In the genomic region with DNA sequence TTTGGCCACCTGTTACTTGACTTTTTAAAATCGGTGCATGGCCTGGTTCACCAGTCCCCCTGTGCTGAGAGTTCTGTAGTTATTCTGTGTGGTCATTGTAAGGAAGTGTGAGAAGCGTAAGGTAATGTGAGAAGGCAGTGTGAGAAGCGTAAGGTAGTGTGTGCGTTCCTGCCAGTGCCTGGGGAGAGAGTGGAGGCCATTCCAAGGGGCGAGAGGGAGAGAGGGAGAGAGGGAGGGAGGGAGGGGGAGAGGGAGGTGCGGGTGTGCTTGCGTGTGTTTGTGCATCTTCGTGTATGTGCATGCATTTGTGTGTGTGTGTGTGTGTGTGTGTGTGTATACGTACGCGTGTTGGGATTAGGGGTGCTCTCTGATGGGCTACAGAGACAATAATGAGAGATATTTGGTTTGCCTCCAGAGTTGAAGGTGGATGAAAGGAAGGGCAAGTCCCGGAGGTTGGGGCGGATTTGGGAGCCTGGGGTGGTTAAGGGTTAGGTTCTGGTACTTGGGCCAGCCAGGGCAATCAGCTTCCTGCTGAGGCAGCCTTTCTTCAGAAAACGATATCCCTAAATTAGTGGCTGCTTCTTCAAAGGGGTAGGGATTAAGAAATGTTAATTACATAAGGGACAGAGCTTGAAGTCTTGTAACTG, we compare ENCODE assay signal across 20 cellular contexts. TPM values are rescaled to one million over a fixed set of nuclear protein-coding genes. Genes with fewer than 3 reads are reported as not detected.
DNase-seq lines count a peak whose midpoint lies in the region; TF ChIP-seq lines count a peak whose summit lies in the region.
"Had no signal": no experiment of that assay in that cellular context is flagged by ENCODE, and none has a peak within 500 bp of the region (broad histone marks: within the 10 kb centered on the region; RNA-seq: fewer than 3 reads in every experiment).

No MANE protein-coding gene starts in this region.

- H2AK5ac ChIP-seq in H9 (ENCODE audit: insufficient read length, low read length) (no peak overlapping the region), neuronal stem cell (ENCODE audit: low read depth, low read length) (no peak overlapping the region)

- no peaks in the 10 kb centered on the region for H3K79me1 ChIP-seq in H9 (ENCODE audit: insufficient read depth, low read depth, low read length, poor library complexity, severe bottlenecking)
- H3K79me1 ChIP-seq in neuronal stem cell (ENCODE audit: low read depth, low read length): no peaks in the 10 kb centered on the region

- no peaks in the 10 kb centered on the region; a peak in 1 of 5 replicates for H3K9me3 Mint-ChIP-seq in H9
- H3K9me3 Mint-ChIP-seq: CD4-positive, CD25-positive, alpha-beta regulatory T cell; HFFc6 had no signal

- peaks cover 85% of the 10 kb centered on the region for H3K27me3 Mint-ChIP-seq in H9 (ENCODE audit: low read depth)
- H3K27me3 Mint-ChIP-seq: B cell; CD4-positive, CD25-positive, alpha-beta regulatory T cell had no signal

- H3K4me3 ChIP-seq in NT2/D1 (ENCODE audit: insufficient read length, low read depth) (peak overlapping the region; percentile 22), iPS-15b (ENCODE audit: low read depth, low read length) (peak overlapping the region; percentile 41), neuronal stem cell (ENCODE audit: low read length in 2 of 2) (no peak overlapping the region), esophagus muscularis mucosa (no peak overlapping the region)
- H3K4me3 ChIP-seq: GM23248 had no signal

- no peak overlapping the region for H2BK20ac ChIP-seq in H9 (ENCODE audit: low read depth, low read length, poor library complexity, severe bottlenecking)

- no peak overlapping the region for H4K5ac ChIP-seq in H9 (ENCODE audit: insufficient read length, low read depth, low read length)

- H3K23ac ChIP-seq in H9 (ENCODE audit: insufficient read length, low read depth, low read length) (no peak overlapping the region), neuronal stem cell (ENCODE audit: low read depth, low read length, poor library complexity) (no peak overlapping the region)

- intact Hi-C loops in esophagus muscularis mucosa (cut with DNase I): no loop called here

- H3K4me3 Mint-ChIP-seq in H9: peak overlapping the region; percentile 0 to 33; a peak in 4 of 5 replicates
- H3K4me3 Mint-ChIP-seq: B cell; CD4-positive, CD25-positive, alpha-beta regulatory T cell; HFFc6 had no signal

- no CpG with 5 or more reads among the region's 14 CpGs for WGBS in H9 (ENCODE audit: extremely low coverage, insufficient read length, low lambda C conversion rate)
- WGBS in neuronal stem cell (ENCODE audit: extremely low coverage in 2 of 2, insufficient read length in 2 of 2, insufficient replicate concordance in 1 of 2), 2 donors: no CpG with 5 or more reads among the region's 14 CpGs
- WGBS in esophagus muscularis mucosa: 71% methylated on average over 14 of the region's 14 CpGs

- H2BK5ac ChIP-seq in H9 (ENCODE audit: insufficient read length, low read length) (no peak overlapping the region), neuronal stem cell (ENCODE audit: low read length) (no peak overlapping the region)

- H3K9ac ChIP-seq in H9 (ENCODE audit: extremely low read depth, insufficient read length, low read length) (no peak overlapping the region), NT2/D1 (ENCODE audit: insufficient read length, low read depth) (peak overlapping the region; percentile 46), iPS-15b (ENCODE audit: low read depth, low read length) (no peak overlapping the region), neuronal stem cell (ENCODE audit: low read depth, low read length, poor library complexity) (no peak overlapping the region)
- H3K9ac ChIP-seq: GM23248 had no signal

- H3K56ac ChIP-seq in H9 (ENCODE audit: insufficient read length, low read depth, low read length): no peak overlapping the region

- H4K91ac ChIP-seq in H9 (ENCODE audit: insufficient read length, low read depth, low read length) (no peak overlapping the region), neuronal stem cell (ENCODE audit: low read depth, low read length, poor library complexity) (no peak overlapping the region)

- H2BK120ac ChIP-seq in H9 (ENCODE audit: low read depth, low read length, poor library complexity, severe bottlenecking): no peak overlapping the region
- H2BK120ac ChIP-seq in neuronal stem cell (ENCODE audit: low read depth, low read length): no peak overlapping the region

- H3K27me3 ChIP-seq in H9 (ENCODE audit: insufficient read depth, low read length) (no peaks in the 10 kb centered on the region; the same call in 1 of the 2 replicates), NT2/D1 (ENCODE audit: insufficient read depth, insufficient read length) (peaks cover 63% of the 10 kb centered on the region), iPS-15b (ENCODE audit: control insufficient read depth, insufficient read depth, low read length) (peaks cover 68% of the 10 kb centered on the region), neuronal stem cell (ENCODE audit: control insufficient read depth in 3 of 3, insufficient read depth in 3 of 3, low read depth in 1 of 3, low read length in 3 of 3) (no peaks in the 10 kb centered on the region), esophagus muscularis mucosa (peaks cover 0 to 3% (median 0%) of the 10 kb centered on the region in 4 donors)

- TF ChIP-seq EP300 in esophagus muscularis mucosa (IDR thresholded peaks at IDR 0.05): no peak

- peak overlapping the region; percentile 15 for H3K4me2 ChIP-seq in H9 (ENCODE audit: insufficient read depth, insufficient read length, low read length)
- H3K4me2 ChIP-seq in neuronal stem cell (ENCODE audit: insufficient read depth, low read length, poor library complexity, severe bottlenecking): peak overlapping the region; percentile 27

- H3K27ac ChIP-seq in H9 (ENCODE audit: insufficient read length, low read depth, low read length) (no peak overlapping the region), neuronal stem cell (replicated peaks; ENCODE audit: low read length) (no peak overlapping the region), esophagus muscularis mucosa (replicated peaks in 1 of 4) (no peak overlapping the region)
- H3K27ac ChIP-seq: GM23248, RWPE1 had no signal

- DNase-seq in H9 (peak; percentile 57), NT2/D1 (ENCODE audit: low read depth, low spot score) (peak; percentile 33), neuronal stem cell (ENCODE audit: low spot score) (no peak), islet precursor cell (no peak), occipital lobe (lab: John Stamatoyannopoulos, UW) (no peak), esophagus muscularis mucosa (ENCODE audit: extremely low spot score) (no peak)
- DNase-seq: CD4-positive, CD25-positive, alpha-beta regulatory T cell; GM23248; HFFc6; MV-4-11; NCI-H1436; NCI-H2029 treated with DMSO at 0.1 percent for 48 hours; NCI-H510A; NCI-H774; PC-3 had no signal

- no peaks in the 10 kb centered on the region for H3K36me3 Mint-ChIP-seq in H9 (ENCODE audit: insufficient read depth in 1 of 3, low read depth in 3 of 3)
- H3K36me3 Mint-ChIP-seq: CD4-positive, CD25-positive, alpha-beta regulatory T cell had no signal

- H2BK15ac ChIP-seq in H9 (ENCODE audit: low read depth, low read length) (no peak overlapping the region), neuronal stem cell (ENCODE audit: low read length) (no peak overlapping the region)

- H3K79me2 ChIP-seq in H9 (ENCODE audit: insufficient read depth, low read length): no peaks in the 10 kb centered on the region

- TF ChIP-seq POLR2A in esophagus muscularis mucosa (IDR thresholded peaks at IDR 0.05; ENCODE audit: low read depth): no peak

- H3K4ac ChIP-seq in H9 (ENCODE audit: low read depth, low read length): no peak overlapping the region
- H3K4ac ChIP-seq in neuronal stem cell (ENCODE audit: low read length): no peak overlapping the region

- H3K4me1 Mint-ChIP-seq in H9: peaks cover 11% of the 10 kb centered on the region in 2 experiments
- H3K4me1 Mint-ChIP-seq: B cell had no signal

- TF ChIP-seq CTCF in H9 (conservative IDR thresholded peaks at IDR 0.05): no peak
- TF ChIP-seq CTCF in esophagus muscularis mucosa (IDR thresholded peaks at IDR 0.05): no peak

- H3K18ac ChIP-seq in H9 (ENCODE audit: insufficient read length, low read depth, low read length): no peak overlapping the region
- no peak overlapping the region for H3K18ac ChIP-seq in neuronal stem cell (ENCODE audit: low read length)

- H4K8ac ChIP-seq in H9 (replicated peaks; ENCODE audit: insufficient read length, low read depth, low read length) (no peak overlapping the region), neuronal stem cell (ENCODE audit: low read depth, low read length) (no peak overlapping the region)

- H3K14ac ChIP-seq in H9 (ENCODE audit: insufficient read depth, low read length) (no peak overlapping the region), neuronal stem cell (ENCODE audit: low read length) (no peak overlapping the region)

- H2AFZ ChIP-seq in H9 (ENCODE audit: low read length) (no peak overlapping the region), neuronal stem cell (ENCODE audit: low read length) (no peak overlapping the region)
- H2AFZ ChIP-seq: GM23248 had no signal

- H3K9me3 ChIP-seq in H9 (ENCODE audit: control insufficient read depth, low read depth, low read length): no peaks in the 10 kb centered on the region
- H3K9me3 ChIP-seq in NT2/D1 (ENCODE audit: insufficient read depth, low read length): peaks cover 9% of the 10 kb centered on the region
- H3K9me3 ChIP-seq in iPS-15b (ENCODE audit: control insufficient read depth, insufficient read depth, low read length): no peaks in the 10 kb centered on the region
- H3K9me3 ChIP-seq in neuronal stem cell (replicated peaks in 1 of 2; ENCODE audit: control insufficient read depth in 2 of 2, insufficient read depth in 1 of 2, low read depth in 1 of 2, low read length in 2 of 2): no peaks in the 10 kb centered on the region
- H3K9me3 ChIP-seq in esophagus muscularis mucosa: no peaks in the 10 kb centered on the region

- H4K20me1 ChIP-seq in H9 (ENCODE audit: control insufficient read depth, insufficient read depth, insufficient read length): no peaks in the 10 kb centered on the region

- H3K36me3 ChIP-seq in NT2/D1 (ENCODE audit: insufficient read depth, insufficient read length, low read length) (no peaks in the 10 kb centered on the region), iPS-15b (ENCODE audit: control insufficient read depth, insufficient read depth, low read length) (no peaks in the 10 kb centered on the region), neuronal stem cell (replicated peaks in 1 of 2; ENCODE audit: control insufficient read depth in 2 of 2, insufficient read depth in 2 of 2, low read length in 2 of 2) (no peaks in the 10 kb centered on the region), esophagus muscularis mucosa (no peaks in the 10 kb centered on the region)

- H2BK12ac ChIP-seq in H9 (ENCODE audit: insufficient read length, low read depth, low read length) (no peak overlapping the region), neuronal stem cell (ENCODE audit: low read length) (no peak overlapping the region)

- H3K4me1 ChIP-seq in H9 (ENCODE audit: insufficient read depth, low read length): no peaks in the 10 kb centered on the region
- H3K4me1 ChIP-seq in NT2/D1 (ENCODE audit: insufficient read depth, insufficient read length): no peaks in the 10 kb centered on the region
- H3K4me1 ChIP-seq in iPS-15b (ENCODE audit: control insufficient read depth, insufficient read depth, low read length): peaks cover 3% of the 10 kb centered on the region
- peaks cover 0 to 9% of the 10 kb centered on the region in 2 donors for H3K4me1 ChIP-seq in neuronal stem cell (ENCODE audit: control insufficient read depth in 2 of 2, insufficient read depth in 1 of 2, low read depth in 1 of 2, low read length in 2 of 2)
- peaks cover 0 to 3% (median under 1%) of the 10 kb centered on the region in 4 donors for H3K4me1 ChIP-seq in esophagus muscularis mucosa

- H3T11ph ChIP-seq in H9 (ENCODE audit: low read length): no peak overlapping the region

- H3K27ac Mint-ChIP-seq in H9: peak overlapping the region in 1 of 3 experiments; percentile 4; a peak in 1 of 7 replicates
- H3K27ac Mint-ChIP-seq: B cell; CD4-positive, CD25-positive, alpha-beta regulatory T cell; HFFc6 had no signal

- no peaks in the 10 kb centered on the region for H3K23me2 ChIP-seq in H9 (ENCODE audit: insufficient read length, low read depth, low read length, poor library complexity, severe bottlenecking)

RNA-seq across cellular contexts. Expression of gene SGPP2, which starts 53.7 kb away (rescaled TPM):
- total RNA-seq in H9 (2021) (not detected in 2 replicates), occipital lobe (1.2 TPM), esophagus muscularis mucosa (under 1 TPM; 0.32 to 0.83 (median 0.52) TPM)
- polyA plus RNA-seq in neuronal stem cell (2013, experiment 1 of 2): not detected
- 0.03 TPM for polyA plus RNA-seq in neuronal stem cell (2013, experiment 2 of 2)
- total RNA-seq: G401, GM23248, HFFc6, PC-3 had no signal
- polyA plus RNA-seq: AG04450, GM23248 had no signal

Comparison
In these comparisons a context has a peak if more than half of its experiments do, and no peak if none do; other contexts are left out.
1. DNase-seq: peak in H9 (single experiment) and NT2/D1 (single experiment); none in neuronal stem cell (single experiment), islet precursor cell (single experiment), occipital lobe (single experiment) and esophagus muscularis mucosa (single experiment).
2. H3K4me3 ChIP-seq: peak in NT2/D1 (single experiment) and iPS-15b (single experiment); none in neuronal stem cell (0 of 2) and esophagus muscularis mucosa (0 of 4).